In the genomic region with DNA sequence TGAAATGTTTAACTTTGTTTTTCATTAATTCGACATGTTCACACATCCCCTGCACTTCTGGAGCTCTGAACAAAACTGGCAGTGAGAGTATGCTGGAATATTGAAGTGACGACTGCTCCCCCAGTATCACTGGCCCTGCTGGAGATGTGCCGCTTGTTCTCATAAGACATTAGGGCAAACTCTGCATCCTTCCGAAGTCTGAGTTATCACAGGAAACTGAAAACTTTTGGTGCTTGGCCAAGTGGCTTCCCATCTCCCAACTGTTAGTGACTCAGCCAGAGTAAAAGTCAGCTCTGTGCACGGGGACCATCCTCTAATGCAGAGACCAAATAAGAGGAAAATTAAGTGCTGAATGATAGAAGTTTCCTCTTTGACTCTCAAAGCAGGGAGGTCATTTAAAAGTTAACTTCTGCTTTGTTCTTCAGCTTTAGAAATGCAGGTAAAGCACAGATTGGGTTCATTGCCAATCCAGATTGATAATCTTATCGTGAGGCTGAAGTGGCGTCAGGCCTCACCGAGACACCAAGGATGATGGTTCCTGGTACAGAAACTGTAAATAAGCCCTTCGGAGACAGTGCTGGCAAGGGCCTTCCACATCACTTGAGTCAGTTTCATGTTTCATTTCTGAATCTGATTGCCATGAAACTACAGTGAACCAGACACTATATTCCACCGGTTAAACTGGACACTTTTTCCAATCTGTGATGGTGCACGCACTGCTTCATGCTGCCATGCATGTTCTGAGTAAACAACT, we compare ENCODE assay signal across 1 cellular context.
TF ChIP-seq lines count a peak whose summit lies in the region.

No MANE protein-coding gene starts in this region.

TF ChIP-seq in A549, 52 proteins besides CTCF, POLR2A, EP300 and RAD21 (continued from another document):
- TF ChIP-seq, protein P1, sequence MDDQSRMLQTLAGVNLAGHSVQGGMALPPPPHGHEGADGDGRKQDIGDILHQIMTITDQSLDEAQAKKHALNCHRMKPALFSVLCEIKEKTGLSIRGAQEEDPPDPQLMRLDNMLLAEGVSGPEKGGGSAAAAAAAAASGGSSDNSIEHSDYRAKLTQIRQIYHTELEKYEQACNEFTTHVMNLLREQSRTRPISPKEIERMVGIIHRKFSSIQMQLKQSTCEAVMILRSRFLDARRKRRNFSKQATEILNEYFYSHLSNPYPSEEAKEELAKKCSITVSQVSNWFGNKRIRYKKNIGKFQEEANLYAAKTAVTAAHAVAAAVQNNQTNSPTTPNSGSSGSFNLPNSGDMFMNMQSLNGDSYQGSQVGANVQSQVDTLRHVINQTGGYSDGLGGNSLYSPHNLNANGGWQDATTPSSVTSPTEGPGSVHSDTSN (IDR thresholded peaks at IDR 0.05), result no peak
